In the genomic region with DNA sequence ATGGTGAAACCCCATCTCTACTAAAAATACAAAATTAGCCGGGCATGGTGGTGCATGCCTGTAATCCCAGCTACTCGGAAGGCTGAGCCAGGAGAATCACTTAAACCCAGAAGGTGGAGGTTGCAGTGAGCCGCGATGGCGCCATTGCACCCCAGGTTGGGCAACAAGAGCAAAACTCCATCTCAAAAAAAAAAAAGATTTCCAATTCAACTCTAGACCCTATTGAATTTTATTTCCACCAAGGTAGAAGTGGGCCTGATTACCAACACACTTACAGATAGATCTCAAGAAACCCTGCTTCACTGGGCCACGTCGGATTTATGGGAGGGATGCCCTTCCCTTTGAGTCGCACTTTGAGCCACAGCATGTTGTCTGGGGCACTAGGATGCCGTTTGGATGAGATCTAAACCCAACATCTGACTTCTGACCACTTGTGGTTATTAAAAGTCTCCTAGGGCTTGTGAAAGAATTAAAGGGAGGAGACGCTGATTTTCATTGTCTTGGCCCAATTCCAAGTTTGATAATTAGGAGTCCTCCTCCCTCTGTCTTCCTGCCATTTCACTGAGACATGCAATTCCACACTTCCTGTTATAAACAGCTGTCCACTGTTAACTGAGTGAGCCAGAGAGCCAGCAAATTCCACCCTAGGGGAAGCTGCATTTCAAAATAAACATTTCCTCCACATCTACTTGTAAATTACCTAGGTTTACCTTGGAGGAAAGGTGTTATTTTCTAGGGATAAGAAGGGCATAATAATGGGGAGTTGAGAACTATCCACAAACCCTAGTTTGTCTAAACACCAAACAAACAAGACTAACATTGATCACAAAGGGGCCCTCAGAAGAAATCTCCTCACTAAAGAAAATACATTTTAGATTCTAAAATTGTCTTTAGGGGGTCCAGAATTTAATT, we compare ENCODE assay signal across 8 cellular contexts. TPM values are rescaled to one million over a fixed set of nuclear protein-coding genes. Genes with fewer than 3 reads are reported as not detected.
DNase-seq lines count a peak whose midpoint lies in the region; ATAC-seq and TF ChIP-seq lines count a peak whose summit lies in the region.

No MANE protein-coding gene starts in this region.

- no peaks in the 10 kb centered on the region for H3K36me3 ChIP-seq in CD8-positive, alpha-beta T cell (ENCODE audit: insufficient read depth, low read length)

- no peak overlapping the region for H3K27ac ChIP-seq in CD8-positive, alpha-beta T cell (ENCODE audit: low read depth, low read length)

- DNase-seq in ELR (ENCODE audit: low read depth) (peak; percentile 90), NCI-H2227 treated with DMSO at 0.1 percent for 48 hours (lab: John Stamatoyannopoulos, UW) (peak; percentile 83), dedifferentiated amniotic fluid mesenchymal stem cell (ENCODE audit: extremely low spot score) (peak; percentile 82), myocyte (ENCODE audit: low read depth) (peak; percentile 98), SK-N-DZ (ENCODE audit: low spot score) (no peak)
- DNase-seq in CD8-positive, alpha-beta T cell, result no peak
- DNase-seq in activated T-helper 2 cell treated with anti-CD3 and anti-CD28 coated beads, Interferon-gamma antibody, Interleukin-2, Interleukin-4, amounts not matched to agents 10 μg/mL and 5 μg/mL and 100 μg/mL, durations not matched to agents 14 hours and 24 hours and 36 hours (ENCODE audit: low spot score), result no peak

- H3K27me3 Mint-ChIP-seq in CD8-positive, alpha-beta T cell (ENCODE audit: low read depth), result peaks cover 2% of the 10 kb centered on the region
- H3K27me3 Mint-ChIP-seq in activated T-helper 2 cell treated with anti-CD3 and anti-CD28 coated beads, Interferon-gamma antibody, Interleukin-2, Interleukin-4, amounts not matched to agents 10 μg/mL and 5 μg/mL and 100 μg/mL, durations not matched to agents 14 hours and 24 hours and 36 hours (ENCODE audit: low read depth), result peaks cover 19% of the 10 kb centered on the region

- H3K9me3 Mint-ChIP-seq in CD8-positive, alpha-beta T cell, result no peaks in the 10 kb centered on the region
- no peaks in the 10 kb centered on the region for H3K9me3 Mint-ChIP-seq in activated T-helper 2 cell treated with anti-CD3 and anti-CD28 coated beads, Interferon-gamma antibody, Interleukin-2, Interleukin-4, amounts not matched to agents 10 μg/mL and 5 μg/mL and 100 μg/mL, durations not matched to agents 14 hours and 24 hours and 36 hours

- H3K27ac Mint-ChIP-seq in CD8-positive, alpha-beta T cell, result no peak overlapping the region
- H3K27ac Mint-ChIP-seq in activated T-helper 2 cell treated with anti-CD3 and anti-CD28 coated beads, Interferon-gamma antibody, Interleukin-2, Interleukin-4, amounts not matched to agents 10 μg/mL and 5 μg/mL and 100 μg/mL, durations not matched to agents 14 hours and 24 hours and 36 hours, result no peak overlapping the region

- no peaks in the 10 kb centered on the region for H3K36me3 Mint-ChIP-seq in CD8-positive, alpha-beta T cell
- H3K36me3 Mint-ChIP-seq in activated T-helper 2 cell treated with anti-CD3 and anti-CD28 coated beads, Interferon-gamma antibody, Interleukin-2, Interleukin-4, amounts not matched to agents 10 μg/mL and 5 μg/mL and 100 μg/mL, durations not matched to agents 14 hours and 24 hours and 36 hours (ENCODE audit: low read depth), result no peaks in the 10 kb centered on the region

- intact Hi-C loops in CD8-positive, alpha-beta T cell (cut with DNase I, micrococcal nuclease), result no loop called here
- intact Hi-C loops in activated T-helper 2 cell treated with anti-CD3 and anti-CD28 coated beads, Interferon-gamma antibody, Interleukin-2, Interleukin-4, amounts not matched to agents 10 μg/mL and 5 μg/mL and 100 μg/mL, durations not matched to agents 14 hours and 24 hours and 36 hours (cut with micrococcal nuclease), result no loop called here

- peaks cover 7% of the 10 kb centered on the region for H3K4me1 Mint-ChIP-seq in CD8-positive, alpha-beta T cell (ENCODE audit: low read depth)
- peaks cover 6% of the 10 kb centered on the region for H3K4me1 Mint-ChIP-seq in activated T-helper 2 cell treated with anti-CD3 and anti-CD28 coated beads, Interferon-gamma antibody, Interleukin-2, Interleukin-4, amounts not matched to agents 10 μg/mL and 5 μg/mL and 100 μg/mL, durations not matched to agents 14 hours and 24 hours and 36 hours (ENCODE audit: low read depth)

- peaks cover 5% of the 10 kb centered on the region for H3K4me1 ChIP-seq in CD8-positive, alpha-beta T cell (ENCODE audit: insufficient read depth, low read length)

- no peaks in the 10 kb centered on the region for H3K9me3 ChIP-seq in CD8-positive, alpha-beta T cell (ENCODE audit: low read length)

- no peak for ATAC-seq in CD8-positive, alpha-beta T cell
- ATAC-seq in HG03280 (IDR thresholded peaks at IDR 0.05; ENCODE audit: unreplicated experiment), result no peak

- no peaks in the 10 kb centered on the region for H3K27me3 ChIP-seq in CD8-positive, alpha-beta T cell (ENCODE audit: insufficient read depth, low read length)

- no peak for TF ChIP-seq CTCF in CD8-positive, alpha-beta T cell (IDR thresholded peaks at IDR 0.05)

- POLR2A ChIA-PET in CD8-positive, alpha-beta T cell (lab: Charles Lee), result no interaction called here

- CTCF ChIA-PET in CD8-positive, alpha-beta T cell (lab: Charles Lee), result interaction anchor here (0.9 to 2.1 kb wide), 2 partner anchors 26 to 97 kb away, joined by 3 to 12 read pairs; no protein-coding TSS in a partner anchor

- H3K4me3 Mint-ChIP-seq in CD8-positive, alpha-beta T cell, result no peak overlapping the region
- no peak overlapping the region for H3K4me3 Mint-ChIP-seq in activated T-helper 2 cell treated with anti-CD3 and anti-CD28 coated beads, Interferon-gamma antibody, Interleukin-2, Interleukin-4, amounts not matched to agents 10 μg/mL and 5 μg/mL and 100 μg/mL, durations not matched to agents 14 hours and 24 hours and 36 hours (ENCODE audit: low read depth)

- H3K4me3 ChIP-seq in CD8-positive, alpha-beta T cell (ENCODE audit: low read depth, low read length), result no peak overlapping the region

RNA-seq across cellular contexts. Expression of gene RERE, which starts 5.2 kb away (rescaled TPM):
- total RNA-seq in myocyte, result 17.4 and 25.2 TPM in 2 replicates
- 37.4 TPM for polyA plus RNA-seq in myocyte (2012)
- 10 to 100 TPM; 62.8 to 68.4 TPM for total RNA-seq in CD8-positive, alpha-beta T cell
- 139 and 154 TPM in 2 replicates for total RNA-seq in activated T-helper 2 cell treated with anti-CD3 and anti-CD28 coated beads, Interferon-gamma antibody, Interleukin-2, Interleukin-4, amounts not matched to agents 10 μg/mL and 5 μg/mL and 100 μg/mL, durations not matched to agents 14 hours and 24 hours and 36 hours
- polyA plus RNA-seq in SK-N-DZ (2014; cell fraction: cytosol; rRNA removed), result 13.9 and 17.0 TPM in 2 replicates
- 14.2 and 33.7 TPM in 2 replicates for polyA plus RNA-seq in SK-N-DZ (2014; cell fraction: nucleus; rRNA removed)

RNA-seq across cellular contexts. Expression of gene ENO1, which starts 55.8 kb away (rescaled TPM):
- total RNA-seq in myocyte, result 277 and 351 TPM in 2 replicates
- polyA plus RNA-seq in myocyte (2012), result 1,339 TPM
- total RNA-seq in CD8-positive, alpha-beta T cell, result 100 to 1,000 TPM; 130 to 136 TPM
- total RNA-seq in activated T-helper 2 cell treated with anti-CD3 and anti-CD28 coated beads, Interferon-gamma antibody, Interleukin-2, Interleukin-4, amounts not matched to agents 10 μg/mL and 5 μg/mL and 100 μg/mL, durations not matched to agents 14 hours and 24 hours and 36 hours, result 3,630 and 3,637 TPM in 2 replicates
- polyA plus RNA-seq in SK-N-DZ (2014; cell fraction: cytosol; rRNA removed), result 1,135 and 1,190 TPM in 2 replicates
- 497 and 567 TPM in 2 replicates for polyA plus RNA-seq in SK-N-DZ (2014; cell fraction: nucleus; rRNA removed)

Comparison
In these comparisons a context has a peak if more than half of its experiments do, and no peak if none do; other contexts are left out.
1. DNase-seq: peak in ELR (single experiment), NCI-H2227 treated with DMSO at 0.1 percent for 48 hours (single experiment), dedifferentiated amniotic fluid mesenchymal stem cell (single experiment) and myocyte (single experiment); none in CD8-positive, alpha-beta T cell (0 of 7), activated T-helper 2 cell treated with anti-CD3 and anti-CD28 coated beads, Interferon-gamma antibody, Interleukin-2, Interleukin-4, amounts not matched to agents 10 μg/mL and 5 μg/mL and 100 μg/mL, durations not matched to agents 14 hours and 24 hours and 36 hours (single experiment) and SK-N-DZ (single experiment).
2. RNA of gene ENO1, which starts 55.8 kb away (total RNA-seq): 3,630 to 3,637 TPM in activated T-helper 2 cell treated with anti-CD3 and anti-CD28 coated beads, Interferon-gamma antibody, Interleukin-2, Interleukin-4, amounts not matched to agents 10 μg/mL and 5 μg/mL and 100 μg/mL, durations not matched to agents 14 hours and 24 hours and 36 hours; 277 to 351 TPM in myocyte and 130 to 136 TPM in CD8-positive, alpha-beta T cell; every median in the first group is over 10 times any median in the second.